10 cellular contexts compared by ENCODE assay signal in genomic region chr13:20193924-20194631, GRCh38. TPM values are rescaled to one million over a fixed set of nuclear protein-coding genes. Genes with fewer than 3 reads are reported as not detected.
DNase-seq lines count a peak whose midpoint lies in the region; ATAC-seq, FAIRE-seq and TF ChIP-seq lines count a peak whose summit lies in the region.
"Had no signal": no experiment of that assay in that cellular context is flagged by ENCODE, and none has a peak within 500 bp of the region (broad histone marks: within the 10 kb centered on the region; RNA-seq: fewer than 3 reads in every experiment).

No MANE protein-coding gene starts in this region.

- H3K4me2 ChIP-seq in A549 (no peak overlapping the region), keratinocyte (ENCODE audit: control insufficient read depth, extremely low read depth, insufficient read depth, low read depth, low read length) (peak overlapping the region; percentile 81)

- H3K36me3 ChIP-seq in keratinocyte (ENCODE audit: control insufficient read depth in 2 of 2, extremely low read depth in 1 of 2, insufficient read depth in 2 of 2, low read length in 2 of 2) = peaks cover 5 to 8% of the 10 kb centered on the region in 2 experiments
- H3K36me3 ChIP-seq: SJSA1 had no signal

- no peak for TF ChIP-seq POLR2A in A549 (IDR thresholded peaks at IDR 0.05; ENCODE audit: low read length)

- H3K79me2 ChIP-seq in keratinocyte (ENCODE audit: control insufficient read depth, insufficient read depth, low read length) = peaks cover 15% of the 10 kb centered on the region

- no peaks in the 10 kb centered on the region for H3K27me3 ChIP-seq in keratinocyte (ENCODE audit: control insufficient read depth, extremely low read depth, insufficient read depth, low read length)

- no peak for TF ChIP-seq CTCF in A549 (IDR thresholded peaks at IDR 0.05)
- 0 out of 3 replicates have a peak, but pooled peaks have one; percentile 1 for TF ChIP-seq CTCF in GM12872 (IDR thresholded peaks at IDR 0.05; ENCODE audit: insufficient read depth, low read depth, low read length)
- no peak for TF ChIP-seq CTCF in keratinocyte (optimal IDR thresholded peaks at IDR 0.05 in 1 of 3, IDR thresholded peaks at IDR 0.05 in 1 of 3, conservative IDR thresholded peaks at IDR 0.05 in 1 of 3; ENCODE audit: extremely low read depth in 1 of 3, insufficient read depth in 2 of 3, low read length in 3 of 3)

- no peaks in the 10 kb centered on the region for H3K9me3 ChIP-seq in A549
- no peaks in the 10 kb centered on the region for H3K9me3 ChIP-seq in keratinocyte (ENCODE audit: control insufficient read depth, low read depth, low read length)
- H3K9me3 ChIP-seq: SJSA1 had no signal

- peaks cover 13% of the 10 kb centered on the region; the same call in 2 of the 3 replicates for H3K4me1 ChIP-seq in A549
- H3K4me1 ChIP-seq in keratinocyte (ENCODE audit: control insufficient read depth, extremely low read depth, insufficient read depth, low read length) = peaks cover 71% of the 10 kb centered on the region

- TF ChIP-seq RAD21 in A549 (conservative IDR thresholded peaks at IDR 0.05 in 1 of 2, IDR thresholded peaks at IDR 0.05 in 1 of 2) = no peak

- ATAC-seq in A549 (no peak), GM21423 (IDR thresholded peaks at IDR 0.05; ENCODE audit: unreplicated experiment) (no peak), HG03442 (IDR thresholded peaks at IDR 0.05; ENCODE audit: unreplicated experiment) (no peak)

- dilution Hi-C loops in keratinocyte (cut with MboI; ENCODE audit: extremely low pct_ligation_motif_present, low sequenced_read_pairs) = loop anchor here (25.0 kb wide), 2 partner anchors 193 to 293 kb away; no protein-coding TSS in a partner anchor

- POLR2A ChIA-PET in A549 (lab: Yijun Ruan, JAX) = no interaction called here

- 77% methylated on average over 23 of the region's 26 CpGs for WGBS in A549 (ENCODE audit: missing lambda C conversion rate)

- H3K9me1 ChIP-seq in keratinocyte (ENCODE audit: control insufficient read depth, extremely low read depth, insufficient read depth, low read length) = no peaks in the 10 kb centered on the region

- CTCF ChIA-PET in A549 (lab: Yijun Ruan, JAX) = interaction anchor here (0.6 to 3.5 kb wide), 4 partner anchors 12 to 731 kb away, joined by 3 to 16 read pairs (median 6); no protein-coding TSS in a partner anchor

- no peaks in the 10 kb centered on the region for H4K20me1 ChIP-seq in keratinocyte (ENCODE audit: control insufficient read depth, extremely low read depth, insufficient read depth, low read length)

- DNase-seq in A549 (ENCODE audit: low read depth in 1 of 2, low spot score in 1 of 2) (no peak), keratinocyte (ENCODE audit: low read depth, low spot score) (no peak), HK-2 (ENCODE audit: unreplicated experiment) (no peak), ecto neural progenitor cell (ENCODE audit: low spot score) (no peak)
- DNase-seq in activated T-cell treated with anti-CD3 and anti-CD28 coated beads, Interleukin-2, amount 50 U/mL, for 1 hour = peak; percentile 35
- DNase-seq: aorta had no signal

- FAIRE-seq in A549 (lab: Jason Lieb, UNC) = no peak
- FAIRE-seq in keratinocyte (lab: Jason Lieb, UNC) = peak; percentile 75

- peak overlapping the region; percentile 62 for H2AFZ ChIP-seq in keratinocyte (ENCODE audit: control insufficient read depth, low read length)

- no peak overlapping the region for H3K27ac ChIP-seq in A549
- peak overlapping the region; percentile 46 for H3K27ac ChIP-seq in keratinocyte (ENCODE audit: control insufficient read depth, insufficient read depth, low read length)
- H3K27ac ChIP-seq: SJSA1 had no signal

- TF ChIP-seq EP300 in A549 (IDR thresholded peaks at IDR 0.05) = no peak

- H3K4me3 ChIP-seq in A549 (no peak overlapping the region), keratinocyte (ENCODE audit: control insufficient read depth in 2 of 3, extremely low read depth in 1 of 3, insufficient read depth in 2 of 3, low read depth in 1 of 3, low read length in 3 of 3) (peak overlapping the region in 2 of 3 experiments; percentile 76 to 92)
- H3K4me3 ChIP-seq: SJSA1 had no signal

- H3K9ac ChIP-seq in keratinocyte (ENCODE audit: control insufficient read depth, extremely low read depth, insufficient read depth, low read length) = peak overlapping the region; percentile 84

TF ChIP-seq in A549, 52 proteins besides CTCF, POLR2A, EP300 and RAD21:
- TF ChIP-seq CHD2 (IDR thresholded peaks at IDR 0.05; ENCODE audit: low read length, partially characterized antibody) = no peak
- TF ChIP-seq MAFK (IDR thresholded peaks at IDR 0.05; ENCODE audit: partially characterized antibody) = peak; percentile 60

RNA-seq across cellular contexts. Expression of gene GJB2, which starts 1.3 kb away (rescaled TPM):
- polyA plus RNA-seq in A549 (2011; rRNA removed) (0.66 and 0.77 TPM in 2 replicates), A549 (2017; fragmentation: RNase III; extraction: RNeasy Plus Mini Kit Qiagen cat#74134 plus additional on column Dnase treatment) (0.26 to 0.40 TPM (median 0.33 TPM) in 3 replicates), keratinocyte (364 to 604 TPM (median 374 TPM) in 3 replicates)
- 0.29 and 0.35 TPM in 2 replicates for polyA plus RNA-seq in A549 (2012; cell fraction: cytosol; rRNA removed)
- polyA plus RNA-seq in A549 (2012; cell fraction: nucleus; rRNA removed) = 0.24 and 0.25 TPM in 2 replicates
- polyA minus RNA-seq in A549 (2011; rRNA and poly(A)+ RNA removed) = 0.39 and 0.50 TPM in 2 replicates
- polyA plus RNA-seq in keratinocyte (2011; ENCODE audit: low read depth) = 198 TPM
- 333 and 385 TPM in 2 replicates for polyA plus RNA-seq in keratinocyte (2011; cell fraction: cytosol; rRNA removed)
- 582 and 627 TPM in 2 replicates for polyA plus RNA-seq in keratinocyte (2011; cell fraction: nucleus; rRNA removed)
- polyA plus RNA-seq in keratinocyte (2012; ENCODE audit: low replicate concordance) = 265 and 800 TPM in 2 replicates
- 246 to 619 TPM (median 333 TPM) in 3 replicates for polyA minus RNA-seq in keratinocyte
- 223 TPM for polyA minus RNA-seq in keratinocyte (2011; cell fraction: cytosol; rRNA and poly(A)+ RNA removed)
- polyA minus RNA-seq in keratinocyte (2011; cell fraction: nucleus; rRNA and poly(A)+ RNA removed) = 156 and 373 TPM in 2 replicates

RNA-seq across cellular contexts. Expression of gene GJA3, which starts 33.2 kb away (rescaled TPM):
- polyA plus RNA-seq in A549 (2011; rRNA removed) (0.06 and 0.08 TPM in 2 replicates), A549 (2017; fragmentation: RNase III; extraction: RNeasy Plus Mini Kit Qiagen cat#74134 plus additional on column Dnase treatment) (0.17 to 0.20 TPM (median 0.19 TPM) in 3 replicates), keratinocyte (0.07 to 0.13 TPM (median 0.09 TPM) in 3 replicates)
- 0.05 TPM in 2 replicates for polyA plus RNA-seq in A549 (2012; cell fraction: cytosol; rRNA removed)
- 0.02 and 0.08 TPM in 2 replicates for polyA plus RNA-seq in A549 (2012; cell fraction: nucleus; rRNA removed)
- polyA minus RNA-seq in A549 (2011; rRNA and poly(A)+ RNA removed) = 0.04 and 0.05 TPM in 2 replicates
- 0.10 TPM for polyA plus RNA-seq in keratinocyte (2011; ENCODE audit: low read depth)
- 0.10 and 0.11 TPM in 2 replicates for polyA plus RNA-seq in keratinocyte (2011; cell fraction: cytosol; rRNA removed)
- polyA plus RNA-seq in keratinocyte (2011; cell fraction: nucleus; rRNA removed) = 0.21 and 0.22 TPM in 2 replicates
- 0.13 and 0.17 TPM in 2 replicates for polyA plus RNA-seq in keratinocyte (2012; ENCODE audit: low replicate concordance)
- 0.10 to 0.13 TPM in 2 of 3 replicates, not detected in the other for polyA minus RNA-seq in keratinocyte
- not detected for polyA minus RNA-seq in keratinocyte (2011; cell fraction: cytosol; rRNA and poly(A)+ RNA removed)
- polyA minus RNA-seq in keratinocyte (2011; cell fraction: nucleus; rRNA and poly(A)+ RNA removed) = 0.21 and 0.23 TPM in 2 replicates

RNA-seq across cellular contexts. Expression of gene GJB6, which starts 38.0 kb away (rescaled TPM):
- polyA plus RNA-seq in A549 (2011; rRNA removed) (0.06 TPM in 1 of 2 replicates, not detected in the other), A549 (2017; fragmentation: RNase III; extraction: RNeasy Plus Mini Kit Qiagen cat#74134 plus additional on column Dnase treatment) (not detected in 3 replicates), keratinocyte (6.1 to 13.6 TPM (median 11.2 TPM) in 3 replicates)
- 0.03 TPM in 1 of 2 replicates, not detected in the other for polyA plus RNA-seq in A549 (2012; cell fraction: cytosol; rRNA removed)
- not detected in 2 replicates for polyA plus RNA-seq in A549 (2012; cell fraction: nucleus; rRNA removed)
- polyA minus RNA-seq in A549 (2011; rRNA and poly(A)+ RNA removed) = not detected in 2 replicates
- polyA plus RNA-seq in keratinocyte (2011; ENCODE audit: low read depth) = 68.8 TPM
- 4.8 and 6.3 TPM in 2 replicates for polyA plus RNA-seq in keratinocyte (2011; cell fraction: cytosol; rRNA removed)
- 13.8 and 16.2 TPM in 2 replicates for polyA plus RNA-seq in keratinocyte (2011; cell fraction: nucleus; rRNA removed)
- polyA plus RNA-seq in keratinocyte (2012; ENCODE audit: low replicate concordance) = 6.8 and 102 TPM in 2 replicates
- 2.7 to 9.4 TPM (median 6.4 TPM) in 3 replicates for polyA minus RNA-seq in keratinocyte
- polyA minus RNA-seq in keratinocyte (2011; cell fraction: cytosol; rRNA and poly(A)+ RNA removed) = 1.7 TPM
- 4.7 and 9.6 TPM in 2 replicates for polyA minus RNA-seq in keratinocyte (2011; cell fraction: nucleus; rRNA and poly(A)+ RNA removed)

Comparison
In these comparisons a context has a peak if more than half of its experiments do, and no peak if none do; other contexts are left out.
1. RNA of gene GJB2, which starts 1.3 kb away (polyA plus RNA-seq): 198 to 800 TPM in keratinocyte; 0.24 to 0.77 TPM in A549; every median in the first group is over 100 times any median in the second.
2. RNA of gene GJB6, which starts 38.0 kb away (polyA plus RNA-seq): 4.8 to 102 TPM in keratinocyte; 0.03 to 0.06 TPM in A549; every median in the first group is over 4 times any median in the second.